Comparison of ENCODE assay signal across 25 cellular contexts in genomic region chr1:204302769-204303168, GRCh38.
"Had no signal": no experiment of that assay in that cellular context is flagged by ENCODE, and none has a peak within 500 bp of the region (broad histone marks: within the 10 kb centered on the region; RNA-seq: fewer than 3 reads in every experiment).

No MANE protein-coding gene starts in this region.

- H3K36me3 Mint-ChIP-seq: activated CD4-positive, alpha-beta memory T cell treated with anti-CD3 and anti-CD28 coated beads for 36 hours; natural killer cell treated with Interleukin-12 subunit alpha and Interleukin-12 subunit beta and Interleukin-15 and Interleukin-18, amount 100 ng/mL, for 72 hours had no signal

- H3K27ac Mint-ChIP-seq: activated B cell treated with CpG ODN at 0.5 μM for 24 hours; activated CD4-positive, alpha-beta memory T cell treated with anti-CD3 and anti-CD28 coated beads for 36 hours; activated naive CD8-positive, alpha-beta T cell treated with anti-CD3 and anti-CD28 coated beads, Interleukin-2, amount 50 U/mL, for 24 hours; dendritic cell treated with granulocyte-macrophage colony-stimulating factor and Interleukin-4, amounts not matched to agents 40 ng/mL and 50 ng/mL, for 4 days; mesothelial cell of epicardium; natural killer cell treated with Interleukin-12 subunit alpha and Interleukin-12 subunit beta and Interleukin-15 and Interleukin-18, amount 100 ng/mL, for 72 hours; T-helper 2 cell treated with Interferon-gamma antibody and Interleukin-4, amounts not matched to agents 5 μg/mL and 100 μg/mL, for 36 hours had no signal

- H3K27me3 ChIP-seq: ovary, right atrium auricular region had no signal

- H3K4me3 ChIP-seq: esophagus muscularis mucosa, left ventricle myocardium inferior, ovary, psoas muscle, right atrium auricular region, spleen had no signal

- H3K4me3 Mint-ChIP-seq: activated B cell treated with CpG ODN at 0.5 μM for 24 hours; activated CD4-positive, alpha-beta memory T cell treated with anti-CD3 and anti-CD28 coated beads for 36 hours; activated naive CD8-positive, alpha-beta T cell treated with anti-CD3 and anti-CD28 coated beads, Interleukin-2, amount 50 U/mL, for 24 hours; dendritic cell treated with granulocyte-macrophage colony-stimulating factor and Interleukin-4, amounts not matched to agents 40 ng/mL and 50 ng/mL, for 4 days; mesothelial cell of epicardium; natural killer cell treated with Interleukin-12 subunit alpha and Interleukin-12 subunit beta and Interleukin-15 and Interleukin-18, amount 100 ng/mL, for 72 hours; T-helper 2 cell treated with Interferon-gamma antibody and Interleukin-4, amounts not matched to agents 5 μg/mL and 100 μg/mL, for 36 hours had no signal

- H3K36me3 ChIP-seq: esophagus muscularis mucosa, left ventricle myocardium inferior, neutrophil, ovary, right atrium auricular region, spleen had no signal

- H3K9me3 ChIP-seq: esophagus muscularis mucosa, left ventricle myocardium inferior, neutrophil, ovary, psoas muscle, right atrium auricular region, spleen had no signal

- DNase-seq: activated B cell treated with CpG ODN at 0.5 μM for 24 hours; activated CD4-positive, alpha-beta memory T cell treated with anti-CD3 and anti-CD28 coated beads for 36 hours; activated CD4-positive, alpha-beta T cell treated with anti-CD3 and anti-CD28 coated beads for 48 hours; activated naive CD4-positive, alpha-beta T cell treated with anti-CD3 and anti-CD28 coated beads, Interleukin-2, amount 50 U/mL, for 16 hours; activated naive CD8-positive, alpha-beta T cell treated with anti-CD3 and anti-CD28 coated beads, Interleukin-2, amount 50 U/mL, for 24 hours; activated T-cell treated with anti-CD3 and anti-CD28 coated beads, Interleukin-2, amount 50 U/mL, for 48 hours; effector CD8-positive, alpha-beta T cell; glutamatergic neuron; hippocampal formation; left ventricle myocardium inferior; ovary; psoas muscle; spleen; stimulated activated CD4-positive, alpha-beta T cell treated with anti-CD3 and anti-CD28 coated beads, Interleukin-4, amount 100 ng/mL, for 1 hour; stimulated activated naive CD8-positive, alpha-beta T cell treated with anti-CD3 and anti-CD28 coated beads, Interleukin-15, Interleukin-2, amounts not matched to agents 100 U/mL and 50 U/mL, for 24 hours had no signal

- FAIRE-seq: endothelial cell of umbilical vein, frontal cortex, urothelium cell line had no signal

- ATAC-seq: activated naive CD8-positive, alpha-beta T cell treated with anti-CD3 and anti-CD28 coated beads, Interleukin-2, amount 50 U/mL, for 24 hours; natural killer cell treated with Interleukin-12 subunit alpha and Interleukin-12 subunit beta and Interleukin-15 and Interleukin-18, amount 100 ng/mL, for 72 hours; psoas muscle; stimulated activated naive CD8-positive, alpha-beta T cell treated with anti-CD3 and anti-CD28 coated beads, Interleukin-15, Interleukin-2, amounts not matched to agents 100 U/mL and 50 U/mL, for 24 hours had no signal

- H3K4me1 ChIP-seq: psoas muscle, spleen had no signal

- H3K9me3 Mint-ChIP-seq: activated B cell treated with CpG ODN at 0.5 μM for 24 hours; activated CD4-positive, alpha-beta memory T cell treated with anti-CD3 and anti-CD28 coated beads for 36 hours; activated naive CD8-positive, alpha-beta T cell treated with anti-CD3 and anti-CD28 coated beads, Interleukin-2, amount 50 U/mL, for 24 hours; dendritic cell treated with granulocyte-macrophage colony-stimulating factor and Interleukin-4, amounts not matched to agents 40 ng/mL and 50 ng/mL, for 4 days; mesothelial cell of epicardium; natural killer cell treated with Interleukin-12 subunit alpha and Interleukin-12 subunit beta and Interleukin-15 and Interleukin-18, amount 100 ng/mL, for 72 hours; T-helper 2 cell treated with Interferon-gamma antibody and Interleukin-4, amounts not matched to agents 5 μg/mL and 100 μg/mL, for 36 hours had no signal

- H3K27ac ChIP-seq: esophagus muscularis mucosa, neutrophil, ovary, psoas muscle, right atrium auricular region, spleen had no signal

- H3K4me1 Mint-ChIP-seq: activated B cell treated with CpG ODN at 0.5 μM for 24 hours; activated naive CD8-positive, alpha-beta T cell treated with anti-CD3 and anti-CD28 coated beads, Interleukin-2, amount 50 U/mL, for 24 hours had no signal
